Comparison of ENCODE assay signal across 1 cellular context in genomic region chr12:47876404-47876960, GRCh38.
TF ChIP-seq lines count a peak whose summit lies in the region.

No MANE protein-coding gene starts in this region.

TF ChIP-seq in GM23338, 12 proteins besides CTCF, POLR2A, EP300 and RAD21:
- TF ChIP-seq ZNF331 (CRISPR knock-in tag; IDR thresholded peaks at IDR 0.05; ENCODE audit: low read depth) (no peak), EZH2phosphoT487 (IDR thresholded peaks at IDR 0.05; ENCODE audit: unreplicated experiment) (no peak), JUNB (IDR thresholded peaks at IDR 0.05; ENCODE audit: unreplicated experiment) (no peak), NANOG (IDR thresholded peaks at IDR 0.05; ENCODE audit: borderline replicate concordance) (no peak), REST (IDR thresholded peaks at IDR 0.05; ENCODE audit: unreplicated experiment) (no peak)
TF ChIP-seq in GM23338: peak in this region for 0.
